In genomic region chr7:148527717-148528168, GRCh38 we compare ENCODE assay signal across 8 cellular contexts.
DNase-seq lines count a peak whose midpoint lies in the region; ATAC-seq and TF ChIP-seq lines count a peak whose summit lies in the region.

No MANE protein-coding gene starts in this region.

- intact Hi-C loops in head of caudate nucleus (cut with DNase I) = no loop called here

- no peak overlapping the region for H3K27ac Mint-ChIP-seq in activated T-helper 17 cell treated with anti-CD3 and anti-CD28 coated beads, Interleukin-2, amount 50 U/mL, for 72 hours

- DNase-seq in GM04504 (ENCODE audit: low read depth) (peak; percentile 51), HuH-7.5 (ENCODE audit: low spot score) (peak; percentile 38), RWPE2 (ENCODE audit: low spot score) (peak; percentile 83), head of caudate nucleus (peak in 41 of 42 donors; percentile 10 to 82 (median 49)), skeletal muscle cell (ENCODE audit: low read depth) (peak; percentile 18), retina (no peak)

- H3K4me1 Mint-ChIP-seq in activated T-helper 17 cell treated with anti-CD3 and anti-CD28 coated beads, Interleukin-2, amount 50 U/mL, for 72 hours = no peaks in the 10 kb centered on the region

- no peak overlapping the region for H3K4me3 Mint-ChIP-seq in activated T-helper 17 cell treated with anti-CD3 and anti-CD28 coated beads, Interleukin-2, amount 50 U/mL, for 72 hours

- no peaks in the 10 kb centered on the region for H3K36me3 Mint-ChIP-seq in activated T-helper 17 cell treated with anti-CD3 and anti-CD28 coated beads, Interleukin-2, amount 50 U/mL, for 72 hours (ENCODE audit: low read depth)

- H3K4me3 ChIP-seq in RWPE2 (ENCODE audit: severe bottlenecking) = no peak overlapping the region
- H3K4me3 ChIP-seq in skeletal muscle cell (ENCODE audit: low read depth, low read length) = no peak overlapping the region

- no peaks in the 10 kb centered on the region for H3K4me1 ChIP-seq in RWPE2 (ENCODE audit: insufficient read depth, poor library complexity, severe bottlenecking)

- ATAC-seq in GM21717 (IDR thresholded peaks at IDR 0.05; ENCODE audit: unreplicated experiment) (peak; percentile 96), RWPE2 (ENCODE audit: low read depth) (peak; percentile 95)
- ATAC-seq in activated T-helper 17 cell treated with anti-CD3 and anti-CD28 coated beads, Interleukin-2, amount 50 U/mL, for 72 hours (replicated peaks) = peak; percentile 100

- peak; percentile 87 for TF ChIP-seq CTCF in RWPE2 (IDR thresholded peaks at IDR 0.05; ENCODE audit: poor library complexity, severe bottlenecking)

- H3K27me3 ChIP-seq in RWPE2 (ENCODE audit: insufficient read depth, poor library complexity, severe bottlenecking) = peaks cover 18% of the 10 kb centered on the region

- H3K9me3 Mint-ChIP-seq in activated T-helper 17 cell treated with anti-CD3 and anti-CD28 coated beads, Interleukin-2, amount 50 U/mL, for 72 hours = no peaks in the 10 kb centered on the region

- peaks cover 40% of the 10 kb centered on the region for H3K27me3 Mint-ChIP-seq in activated T-helper 17 cell treated with anti-CD3 and anti-CD28 coated beads, Interleukin-2, amount 50 U/mL, for 72 hours

- H3K9me3 ChIP-seq in RWPE2 (ENCODE audit: severe bottlenecking) = no peaks in the 10 kb centered on the region

- H3K27ac ChIP-seq in RWPE2 (ENCODE audit: poor library complexity, severe bottlenecking) = no peak overlapping the region

- no peaks in the 10 kb centered on the region for H3K36me3 ChIP-seq in RWPE2 (ENCODE audit: low read depth)
